Comparison of ENCODE assay signal across 13 cellular contexts in the genomic region with DNA sequence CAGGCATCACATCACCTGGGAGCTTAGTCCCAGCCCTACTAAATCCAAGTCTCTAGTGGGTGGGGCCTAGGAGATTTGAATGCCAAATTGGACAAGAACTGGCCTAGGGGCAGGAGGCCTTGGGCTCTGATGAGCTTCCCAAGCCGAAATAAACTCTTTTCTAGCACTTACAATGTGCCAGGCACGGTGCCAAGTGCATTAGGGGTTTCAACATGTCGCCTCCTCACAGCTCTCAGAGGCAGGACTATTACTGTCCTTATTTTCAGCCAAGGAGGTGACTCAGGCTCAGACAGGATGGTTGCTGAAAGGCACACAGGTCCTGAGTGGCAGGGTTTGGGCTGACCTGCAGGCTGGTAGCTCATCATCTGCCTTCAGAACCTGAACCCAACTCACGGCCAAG. TPM values are rescaled to one million over a fixed set of nuclear protein-coding genes. Genes with fewer than 3 reads are reported as not detected.
A peak's percentile ranks its signal among the peaks of the same experiment; 100 is the strongest.
DNase-seq lines count a peak whose midpoint lies in the region; ATAC-seq and TF ChIP-seq lines count a peak whose summit lies in the region.
"Had no signal": no experiment of that assay in that cellular context is flagged by ENCODE, and none has a peak within 500 bp of the region (broad histone marks: within the 10 kb centered on the region; RNA-seq: fewer than 3 reads in every experiment).

No MANE protein-coding gene starts in this region.

- peak; percentile 48 for ATAC-seq in esophagus mucosa
- ATAC-seq: pancreas had no signal

- H3K36me3 Mint-ChIP-seq in osteocyte (ENCODE audit: unreplicated experiment) = peaks cover 3% of the 10 kb centered on the region

- no peaks in the 10 kb centered on the region for H3K27me3 Mint-ChIP-seq in osteocyte (ENCODE audit: unreplicated experiment)

- H3K9me3 Mint-ChIP-seq in osteocyte (ENCODE audit: unreplicated experiment) = peaks cover 4% of the 10 kb centered on the region

- peak; percentile 30 for DNase-seq in AG08395 (ENCODE audit: low spot score)
- DNase-seq in NCI-H1105 treated with DMSO at 0.1 percent for 48 hours (lab: John Stamatoyannopoulos, UW) = peak; percentile 35
- no peak for DNase-seq in osteocyte (ENCODE audit: extremely low spot score, unreplicated experiment)
- DNase-seq in NCI-H1694 (lab: John Stamatoyannopoulos, UW) = no peak
- no peak for DNase-seq in COLO829 (ENCODE audit: low spot score)
- DNase-seq in NCI-H1092 treated with DMSO at 0.1 percent for 48 hours (lab: John Stamatoyannopoulos, UW) = no peak
- DNase-seq in RKO (ENCODE audit: low spot score) = no peak
- DNase-seq: amygdala, GOT3, NCI-H1930 had no signal

- TF ChIP-seq CTCF in osteocyte (IDR thresholded peaks at IDR 0.05) = no peak

- H3K4me1 Mint-ChIP-seq in osteocyte (ENCODE audit: unreplicated experiment) = peaks cover 73% of the 10 kb centered on the region

- peak overlapping the region; percentile 98 for H3K27ac Mint-ChIP-seq in osteocyte (ENCODE audit: unreplicated experiment)

- no peak overlapping the region for H3K4me3 Mint-ChIP-seq in osteocyte (ENCODE audit: unreplicated experiment)

RNA-seq across cellular contexts. Expression of a gene that starts 9.2 kb away (rescaled TPM):
- total RNA-seq in esophagus mucosa = not detected
- total RNA-seq in osteocyte = not detected in 2 replicates
- total RNA-seq: temporal lobe had no signal

RNA-seq across cellular contexts. Expression of a gene that starts 26.4 kb away (rescaled TPM):
- total RNA-seq in esophagus mucosa = not detected
- total RNA-seq in osteocyte = 0.51 TPM in 1 of 2 replicates, not detected in the other
- total RNA-seq: temporal lobe had no signal

Comparison
In these comparisons a context has a peak if more than half of its experiments do, and no peak if none do; other contexts are left out.
1. DNase-seq: peak in AG08395 (single experiment) and NCI-H1105 treated with DMSO at 0.1 percent for 48 hours (single experiment); none in osteocyte (single experiment), NCI-H1694 (single experiment), COLO829 (single experiment), NCI-H1092 treated with DMSO at 0.1 percent for 48 hours (single experiment) and RKO (single experiment).